1 cellular context compared by ENCODE assay signal in genomic region chr17:37405955-37406634, GRCh38.
TF ChIP-seq lines count a peak whose summit lies in the region.

No MANE protein-coding gene starts in this region.

TF ChIP-seq in K562, 482 proteins besides CTCF, POLR2A, EP300 and RAD21 (continued from another document):
- no peak for TF ChIP-seq ETS1 (conservative IDR thresholded peaks at IDR 0.05; ENCODE audit: control insufficient read depth, low read depth, low read length)
